In the genomic region with DNA sequence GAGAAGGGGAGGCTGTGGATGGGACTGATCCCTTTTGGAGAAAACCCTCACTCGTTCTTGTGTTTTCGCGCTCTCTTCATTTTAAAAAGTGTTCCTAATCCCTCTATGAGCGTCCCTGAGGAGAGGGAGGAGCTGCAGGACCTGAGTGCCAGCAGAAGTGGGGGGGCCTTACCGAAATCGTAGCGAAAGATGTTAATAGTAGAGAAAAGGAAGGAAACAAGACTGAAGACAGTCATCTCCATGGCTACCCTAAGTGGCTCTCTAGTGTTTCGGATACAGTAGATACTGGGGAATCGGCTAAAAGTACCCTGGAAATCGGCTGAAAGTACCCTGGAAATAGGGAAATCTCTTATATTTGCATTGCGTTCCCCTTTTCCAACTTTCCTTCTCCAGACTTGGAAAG, we compare ENCODE assay signal across 8 cellular contexts. TPM values are rescaled to one million over a fixed set of nuclear protein-coding genes. Genes with fewer than 3 reads are reported as not detected.
A peak's percentile ranks its signal among the peaks of the same experiment; 100 is the strongest.
DNase-seq lines count a peak whose midpoint lies in the region; ATAC-seq, FAIRE-seq and TF ChIP-seq lines count a peak whose summit lies in the region.

No MANE protein-coding gene starts in this region.

- TF ChIP-seq CTCF in keratinocyte (optimal IDR thresholded peaks at IDR 0.05 in 1 of 3, IDR thresholded peaks at IDR 0.05 in 1 of 3, conservative IDR thresholded peaks at IDR 0.05 in 1 of 3; ENCODE audit: extremely low read depth in 1 of 3, insufficient read depth in 2 of 3, low read length in 3 of 3) = no peak

- peak overlapping the region; percentile 89 for H3K9ac ChIP-seq in keratinocyte (ENCODE audit: control insufficient read depth, extremely low read depth, insufficient read depth, low read length)

- WGBS in thymus = 8% methylated on average over 11 of the region's 11 CpGs

- H3K27ac ChIP-seq in keratinocyte (ENCODE audit: control insufficient read depth, insufficient read depth, low read length) (no peak overlapping the region), thymus (ENCODE audit: low read depth) (peak overlapping the region; percentile 85)

- dilution Hi-C loops in keratinocyte (cut with MboI; ENCODE audit: extremely low pct_ligation_motif_present, low sequenced_read_pairs) = no loop called here

- peak overlapping the region; percentile 90 for H3K4me3 Mint-ChIP-seq in T-helper 2 cell treated with Interferon-gamma antibody and Interleukin-4, amounts not matched to agents 5 μg/mL and 100 μg/mL, for 36 hours
- H3K4me3 Mint-ChIP-seq in activated T-helper 1 cell treated with anti-CD3 and anti-CD28 coated beads, Interleukin-12 subunit alpha, Interleukin-12 subunit beta, Interleukin-2, Interleukin-4 antibody, amounts not matched to agents 30 ng/mL and 10 ng/mL and 1 ng/mL, durations not matched to agents 14 hours and 24 hours and 36 hours = peak overlapping the region; percentile 99

- no peaks in the 10 kb centered on the region for H4K20me1 ChIP-seq in keratinocyte (ENCODE audit: control insufficient read depth, extremely low read depth, insufficient read depth, low read length)

- peak overlapping the region; percentile 95 for H2AFZ ChIP-seq in keratinocyte (ENCODE audit: control insufficient read depth, low read length)

- H3K9me3 ChIP-seq in keratinocyte (ENCODE audit: control insufficient read depth, low read depth, low read length) = no peaks in the 10 kb centered on the region
- no peaks in the 10 kb centered on the region for H3K9me3 ChIP-seq in thymus (ENCODE audit: control insufficient read depth)

- peak overlapping the region; percentile 93 for H3K27ac Mint-ChIP-seq in T-helper 2 cell treated with Interferon-gamma antibody and Interleukin-4, amounts not matched to agents 5 μg/mL and 100 μg/mL, for 36 hours
- peak overlapping the region; percentile 94 for H3K27ac Mint-ChIP-seq in activated T-helper 1 cell treated with anti-CD3 and anti-CD28 coated beads, Interleukin-12 subunit alpha, Interleukin-12 subunit beta, Interleukin-2, Interleukin-4 antibody, amounts not matched to agents 30 ng/mL and 10 ng/mL and 1 ng/mL, durations not matched to agents 14 hours and 24 hours and 36 hours

- peaks cover 2% of the 10 kb centered on the region for H3K36me3 Mint-ChIP-seq in T-helper 2 cell treated with Interferon-gamma antibody and Interleukin-4, amounts not matched to agents 5 μg/mL and 100 μg/mL, for 36 hours (ENCODE audit: low read depth)
- peaks cover 15% of the 10 kb centered on the region for H3K36me3 Mint-ChIP-seq in activated T-helper 1 cell treated with anti-CD3 and anti-CD28 coated beads, Interleukin-12 subunit alpha, Interleukin-12 subunit beta, Interleukin-2, Interleukin-4 antibody, amounts not matched to agents 30 ng/mL and 10 ng/mL and 1 ng/mL, durations not matched to agents 14 hours and 24 hours and 36 hours (ENCODE audit: low read depth)

- peak overlapping the region in 2 of 3 experiments; percentile 65 to 91 for H3K4me3 ChIP-seq in keratinocyte (ENCODE audit: control insufficient read depth in 2 of 3, extremely low read depth in 1 of 3, insufficient read depth in 2 of 3, low read depth in 1 of 3, low read length in 3 of 3)
- peak overlapping the region; percentile 77 for H3K4me3 ChIP-seq in thymus (ENCODE audit: low read length)

- peak; percentile 24 for ATAC-seq in HG03103 (IDR thresholded peaks at IDR 0.05; ENCODE audit: low read depth, unreplicated experiment)

- no peaks in the 10 kb centered on the region for H3K9me3 Mint-ChIP-seq in T-helper 2 cell treated with Interferon-gamma antibody and Interleukin-4, amounts not matched to agents 5 μg/mL and 100 μg/mL, for 36 hours
- no peaks in the 10 kb centered on the region for H3K9me3 Mint-ChIP-seq in activated T-helper 1 cell treated with anti-CD3 and anti-CD28 coated beads, Interleukin-12 subunit alpha, Interleukin-12 subunit beta, Interleukin-2, Interleukin-4 antibody, amounts not matched to agents 30 ng/mL and 10 ng/mL and 1 ng/mL, durations not matched to agents 14 hours and 24 hours and 36 hours

- H3K27me3 Mint-ChIP-seq in T-helper 2 cell treated with Interferon-gamma antibody and Interleukin-4, amounts not matched to agents 5 μg/mL and 100 μg/mL, for 36 hours (ENCODE audit: low read depth) = no peaks in the 10 kb centered on the region
- H3K27me3 Mint-ChIP-seq in activated T-helper 1 cell treated with anti-CD3 and anti-CD28 coated beads, Interleukin-12 subunit alpha, Interleukin-12 subunit beta, Interleukin-2, Interleukin-4 antibody, amounts not matched to agents 30 ng/mL and 10 ng/mL and 1 ng/mL, durations not matched to agents 14 hours and 24 hours and 36 hours (ENCODE audit: insufficient read depth) = no peaks in the 10 kb centered on the region

- DNase-seq in T-helper 2 cell treated with Interferon-gamma antibody and Interleukin-4, amounts not matched to agents 5 μg/mL and 100 μg/mL, for 36 hours (ENCODE audit: low spot score) = no peak
- no peak for DNase-seq in T-helper 2 cell
- DNase-seq in activated T-helper 1 cell treated with anti-CD3 and anti-CD28 coated beads, Interleukin-12 subunit alpha, Interleukin-12 subunit beta, Interleukin-2, Interleukin-4 antibody, amounts not matched to agents 30 ng/mL and 10 ng/mL and 1 ng/mL, durations not matched to agents 14 hours and 24 hours and 36 hours (ENCODE audit: low spot score) = no peak
- no peak for DNase-seq in keratinocyte (ENCODE audit: low read depth, low spot score)
- no peak for DNase-seq in iPS-NIHi7 (ENCODE audit: extremely low spot score)
- no peak for DNase-seq in stimulated activated CD4-positive, alpha-beta T cell treated with anti-CD3 and anti-CD28 coated beads, Interleukin-1b, Interleukin-23, amount 100 ng/mL, for 48 hours

- FAIRE-seq in keratinocyte (lab: Jason Lieb, UNC) = no peak

- no peaks in the 10 kb centered on the region for H3K27me3 ChIP-seq in keratinocyte (ENCODE audit: control insufficient read depth, extremely low read depth, insufficient read depth, low read length)
- no peaks in the 10 kb centered on the region for H3K27me3 ChIP-seq in thymus (ENCODE audit: control insufficient read depth, insufficient read depth)

- intact Hi-C loops in activated T-helper 1 cell treated with anti-CD3 and anti-CD28 coated beads, Interleukin-12 subunit alpha, Interleukin-12 subunit beta, Interleukin-2, Interleukin-4 antibody, amounts not matched to agents 30 ng/mL and 10 ng/mL and 1 ng/mL, durations not matched to agents 14 hours and 24 hours and 36 hours (cut with micrococcal nuclease) = loop anchor here (1.0 to 10.0 kb wide), 8 partner anchors 8 to 533 kb away; partner anchors contain the start of gene TMCC2

- no peaks in the 10 kb centered on the region for H3K36me3 ChIP-seq in keratinocyte (ENCODE audit: control insufficient read depth in 2 of 2, extremely low read depth in 1 of 2, insufficient read depth in 2 of 2, low read length in 2 of 2)
- no peaks in the 10 kb centered on the region for H3K36me3 ChIP-seq in thymus (ENCODE audit: control insufficient read depth, insufficient read depth)

- H3K4me1 Mint-ChIP-seq in T-helper 2 cell treated with Interferon-gamma antibody and Interleukin-4, amounts not matched to agents 5 μg/mL and 100 μg/mL, for 36 hours (ENCODE audit: low read depth) = peaks cover 30% of the 10 kb centered on the region
- H3K4me1 Mint-ChIP-seq in activated T-helper 1 cell treated with anti-CD3 and anti-CD28 coated beads, Interleukin-12 subunit alpha, Interleukin-12 subunit beta, Interleukin-2, Interleukin-4 antibody, amounts not matched to agents 30 ng/mL and 10 ng/mL and 1 ng/mL, durations not matched to agents 14 hours and 24 hours and 36 hours (ENCODE audit: low read depth) = peaks cover 49% of the 10 kb centered on the region

- H3K4me2 ChIP-seq in keratinocyte (ENCODE audit: control insufficient read depth, extremely low read depth, insufficient read depth, low read depth, low read length) = peak overlapping the region; percentile 43

- H3K9me1 ChIP-seq in keratinocyte (ENCODE audit: control insufficient read depth, extremely low read depth, insufficient read depth, low read length) = no peaks in the 10 kb centered on the region

- H3K79me2 ChIP-seq in keratinocyte (ENCODE audit: control insufficient read depth, insufficient read depth, low read length) = peaks cover 22% of the 10 kb centered on the region

- H3K4me1 ChIP-seq in keratinocyte (ENCODE audit: control insufficient read depth, extremely low read depth, insufficient read depth, low read length) = peaks cover 4% of the 10 kb centered on the region
- H3K4me1 ChIP-seq in thymus (ENCODE audit: control insufficient read depth, insufficient read depth, low read length) = peaks cover 13% of the 10 kb centered on the region

RNA-seq across cellular contexts. Expression of gene DSTYK, which starts 0.3 kb away (rescaled TPM):
- total RNA-seq in activated T-helper 1 cell treated with anti-CD3 and anti-CD28 coated beads, Interleukin-12 subunit alpha, Interleukin-12 subunit beta, Interleukin-2, Interleukin-4 antibody, amounts not matched to agents 30 ng/mL and 10 ng/mL and 1 ng/mL, durations not matched to agents 14 hours and 24 hours and 36 hours = 34.2 and 35.9 TPM in 2 replicates
- polyA plus RNA-seq in keratinocyte = 7.0 to 8.8 TPM (median 7.6 TPM) in 3 replicates
- 4.7 TPM for polyA plus RNA-seq in keratinocyte (2011; ENCODE audit: low read depth)
- 4.6 and 6.4 TPM in 2 replicates for polyA plus RNA-seq in keratinocyte (2011; cell fraction: cytosol; rRNA removed)
- polyA plus RNA-seq in keratinocyte (2011; cell fraction: nucleus; rRNA removed) = 8.0 and 8.7 TPM in 2 replicates
- 5.8 and 7.1 TPM in 2 replicates for polyA plus RNA-seq in keratinocyte (2012; ENCODE audit: low replicate concordance)
- polyA minus RNA-seq in keratinocyte = 6.6 to 11.3 TPM (median 10.7 TPM) in 3 replicates
- 13.0 TPM for polyA minus RNA-seq in keratinocyte (2011; cell fraction: cytosol; rRNA and poly(A)+ RNA removed)
- polyA minus RNA-seq in keratinocyte (2011; cell fraction: nucleus; rRNA and poly(A)+ RNA removed) = 8.3 and 18.5 TPM in 2 replicates
- polyA plus RNA-seq in thymus = 6.3 TPM

RNA-seq across cellular contexts. Expression of gene TMCC2, which starts 15.9 kb away (rescaled TPM):
- total RNA-seq in activated T-helper 1 cell treated with anti-CD3 and anti-CD28 coated beads, Interleukin-12 subunit alpha, Interleukin-12 subunit beta, Interleukin-2, Interleukin-4 antibody, amounts not matched to agents 30 ng/mL and 10 ng/mL and 1 ng/mL, durations not matched to agents 14 hours and 24 hours and 36 hours = 25.0 and 25.2 TPM in 2 replicates
- polyA plus RNA-seq in keratinocyte (0.60 to 1.8 TPM (median 0.83 TPM) in 3 replicates), thymus (3.7 TPM)
- polyA plus RNA-seq in keratinocyte (2011; ENCODE audit: low read depth) = 0.27 TPM
- 0.69 and 1.4 TPM in 2 replicates for polyA plus RNA-seq in keratinocyte (2011; cell fraction: cytosol; rRNA removed)
- polyA plus RNA-seq in keratinocyte (2011; cell fraction: nucleus; rRNA removed) = 1.3 and 1.7 TPM in 2 replicates
- polyA plus RNA-seq in keratinocyte (2012; ENCODE audit: low replicate concordance) = 0.17 and 0.79 TPM in 2 replicates
- polyA minus RNA-seq in keratinocyte = 1.2 to 2.4 TPM (median 2.4 TPM) in 3 replicates
- 3.1 TPM for polyA minus RNA-seq in keratinocyte (2011; cell fraction: cytosol; rRNA and poly(A)+ RNA removed)
- polyA minus RNA-seq in keratinocyte (2011; cell fraction: nucleus; rRNA and poly(A)+ RNA removed) = 0.95 and 1.6 TPM in 2 replicates
